ENCODE assay signal across 1 cellular context in genomic region chr3:94065819-94066218, GRCh38.
TF ChIP-seq lines count a peak whose summit lies in the region.

No MANE protein-coding gene starts in this region.

TF ChIP-seq in GM12878, 131 proteins besides CTCF, POLR2A, EP300 and RAD21:
- TF ChIP-seq NFXL1 (IDR thresholded peaks at IDR 0.05; ENCODE audit: borderline replicate concordance) (no peak), ZNF384 (IDR thresholded peaks at IDR 0.05; ENCODE audit: borderline replicate concordance, low read depth, low read length) (peak; percentile 18; the same call in 1 of the 2 replicates), GABPA (IDR thresholded peaks at IDR 0.05; ENCODE audit: low read depth) (no peak), MYC (IDR thresholded peaks at IDR 0.05; ENCODE audit: insufficient read depth, insufficient read length, insufficient replicate concordance, low read length, severe bottlenecking) (no peak)
TF ChIP-seq in GM12878: peak in this region for 1.
